In the genomic region with DNA sequence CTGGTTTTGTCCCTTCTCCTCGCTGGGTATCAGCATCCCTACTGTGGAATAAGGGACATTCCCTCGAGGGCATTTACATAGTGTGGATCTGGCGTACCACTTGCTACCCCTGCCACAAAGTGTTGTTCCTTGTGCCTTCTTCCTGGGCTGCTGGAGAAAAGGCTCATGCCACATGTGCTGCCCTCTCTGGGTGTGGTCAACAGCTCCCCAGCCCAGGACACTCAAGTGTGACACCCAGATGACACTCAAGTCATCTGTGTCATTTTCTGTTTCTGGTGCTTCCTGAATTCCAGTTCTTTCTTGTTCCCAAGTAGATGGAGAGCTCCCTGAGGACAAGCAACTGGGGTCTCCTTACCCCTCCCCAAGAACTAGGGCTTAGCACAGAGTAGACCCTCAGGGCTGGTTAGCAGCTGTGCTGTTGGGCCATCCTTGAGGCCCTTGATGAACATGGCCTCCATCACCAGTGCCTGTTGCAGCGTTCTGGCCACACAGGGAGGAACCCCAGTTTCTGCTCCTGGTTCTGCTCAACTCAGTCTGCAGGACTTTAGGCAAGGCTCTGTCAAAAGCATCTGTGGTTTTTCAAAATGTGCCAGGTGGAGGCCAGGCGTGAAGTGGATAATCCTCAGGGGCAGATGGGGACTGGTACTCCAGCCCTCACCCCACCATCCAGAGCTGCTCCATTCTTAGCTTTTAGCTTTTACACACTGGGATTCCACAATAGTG, we compare ENCODE assay signal across 20 cellular contexts. TPM values are rescaled to one million over a fixed set of nuclear protein-coding genes. Genes with fewer than 3 reads are reported as not detected.
DNase-seq lines count a peak whose midpoint lies in the region; ATAC-seq, FAIRE-seq and TF ChIP-seq lines count a peak whose summit lies in the region.
"Had no signal": no experiment of that assay in that cellular context is flagged by ENCODE, and none has a peak within 500 bp of the region (broad histone marks: within the 10 kb centered on the region; RNA-seq: fewer than 3 reads in every experiment).

No MANE protein-coding gene starts in this region.

- H3K9me3 Mint-ChIP-seq in HFFc6, result 0 out of 2 replicates have a peak, but pooled peaks cover 7% of the 10 kb centered on the region
- H3K9me3 Mint-ChIP-seq: activated naive CD8-positive, alpha-beta T cell treated with anti-CD3 and anti-CD28 coated beads for 36 hours; naive thymus-derived CD8-positive, alpha-beta T cell had no signal

- peak overlapping the region; percentile 12 for H2AFZ ChIP-seq in endothelial cell of umbilical vein (ENCODE audit: low read depth, low read length)

- no peak overlapping the region for H3K27ac Mint-ChIP-seq in HFFc6
- H3K27ac Mint-ChIP-seq: activated naive CD8-positive, alpha-beta T cell treated with anti-CD3 and anti-CD28 coated beads for 36 hours; brain had no signal

- no peaks in the 10 kb centered on the region for H4K20me1 ChIP-seq in endothelial cell of umbilical vein (replicated peaks; ENCODE audit: control insufficient read depth, extremely low read depth, insufficient read depth, low read length)

- peak overlapping the region; percentile 11 for H3K4me2 ChIP-seq in endothelial cell of umbilical vein (ENCODE audit: insufficient read depth, low read length)

- H3K27me3 Mint-ChIP-seq in HFFc6 (ENCODE audit: insufficient read depth), result peaks cover 1% of the 10 kb centered on the region; the same call in 1 of the 2 replicates

- ATAC-seq in GM18511 (IDR thresholded peaks at IDR 0.05; ENCODE audit: unreplicated experiment), result no peak
- ATAC-seq: naive thymus-derived CD8-positive, alpha-beta T cell had no signal

- dilution Hi-C loops in endothelial cell of umbilical vein (cut with MboI; ENCODE audit: extremely low pct_ligation_motif_present, low sequenced_read_pairs), result no loop called here

- H3K4me3 ChIP-seq in endothelial cell of umbilical vein (replicated peaks in 1 of 3; ENCODE audit: insufficient read depth in 1 of 3, low read depth in 1 of 3, low read length in 3 of 3), result no peak overlapping the region
- H3K4me3 ChIP-seq in spleen, result no peak overlapping the region
- H3K4me3 ChIP-seq: SJSA1 had no signal

- no peak for FAIRE-seq in endothelial cell of umbilical vein (lab: Jason Lieb, UNC)
- FAIRE-seq: frontal cortex had no signal

- no peaks in the 10 kb centered on the region for H3K9me3 ChIP-seq in endothelial cell of umbilical vein (replicated peaks; ENCODE audit: control insufficient read depth, insufficient read depth, low read length)
- H3K9me3 ChIP-seq in spleen, result no peaks in the 10 kb centered on the region
- H3K9me3 ChIP-seq: BE2C, SJSA1 had no signal

- intact Hi-C loops in endothelial cell of umbilical vein (cut with micrococcal nuclease) (no loop called here), spleen (cut with DNase I; ENCODE audit: low total_unique reads) (loop anchor here (10.0 kb wide), 1 partner anchor 49 kb away; the partner anchor contains the start of gene CLIC4)

- H3K4me1 ChIP-seq in endothelial cell of umbilical vein (ENCODE audit: control insufficient read depth, extremely low read depth, insufficient read depth, low read length) (peaks cover 19% of the 10 kb centered on the region), spleen (peaks cover 20 to 35% (median 29%) of the 10 kb centered on the region in 6 donors)
- H3K4me1 ChIP-seq: BE2C had no signal

- H3K27ac ChIP-seq in endothelial cell of umbilical vein (ENCODE audit: insufficient read depth, low read depth, low read length) (no peak overlapping the region), spleen (peak overlapping the region in 6 of 8 donors; percentile 28 to 74 (median 64))
- H3K27ac ChIP-seq: 22Rv1, SJSA1 had no signal

- H3K79me2 ChIP-seq in endothelial cell of umbilical vein (ENCODE audit: control insufficient read depth, insufficient read depth, low read length), result no peaks in the 10 kb centered on the region

- H3K4me3 Mint-ChIP-seq in HFFc6, result no peak overlapping the region
- H3K4me3 Mint-ChIP-seq: activated naive CD8-positive, alpha-beta T cell treated with anti-CD3 and anti-CD28 coated beads for 36 hours; brain had no signal

- TF ChIP-seq POLR2A in endothelial cell of umbilical vein (IDR thresholded peaks at IDR 0.05; ENCODE audit: low read depth, low read length), result no peak
- no peak for TF ChIP-seq POLR2A in spleen (IDR thresholded peaks at IDR 0.05)

- H3K9ac ChIP-seq in endothelial cell of umbilical vein (replicated peaks; ENCODE audit: extremely low read depth, insufficient read depth, low read length), result no peak overlapping the region

- no TSS peak for BruUV-seq in endothelial cell of umbilical vein (replicated peaks; lab: Mats Ljungman, UMichigan)

- H3K27me3 ChIP-seq in endothelial cell of umbilical vein (ENCODE audit: control insufficient read depth in 2 of 2, insufficient read depth in 2 of 2, low read length in 2 of 2), result no peaks in the 10 kb centered on the region
- H3K27me3 ChIP-seq in spleen (replicated peaks in 1 of 7), result no peaks in the 10 kb centered on the region
- H3K27me3 ChIP-seq: BE2C, SJSA1 had no signal

- peaks cover 6% of the 10 kb centered on the region; the same call in 1 of the 2 replicates for H3K36me3 Mint-ChIP-seq in HFFc6 (ENCODE audit: low read depth)
- H3K36me3 Mint-ChIP-seq: activated naive CD8-positive, alpha-beta T cell treated with anti-CD3 and anti-CD28 coated beads for 36 hours; brain; naive thymus-derived CD8-positive, alpha-beta T cell had no signal

- H3K4me1 Mint-ChIP-seq in HFFc6 (ENCODE audit: low read depth), result peaks cover 29% of the 10 kb centered on the region

- TF ChIP-seq CTCF in endothelial cell of umbilical vein (IDR thresholded peaks at IDR 0.05; ENCODE audit: extremely low read depth in 1 of 2, insufficient read depth in 1 of 2, low read depth in 1 of 2, low read length in 2 of 2) (no peak), spleen (IDR thresholded peaks at IDR 0.05 in 8 of 11, conservative IDR thresholded peaks at IDR 0.05 in 3 of 11) (no peak), HFFc6 (IDR thresholded peaks at IDR 0.05) (no peak)

- POLR2A ChIA-PET in endothelial cell of umbilical vein (lab: Charles Lee), result no interaction called here

- DNase-seq in DMS79 treated with DMSO at 0.1 percent for 48 hours (lab: John Stamatoyannopoulos, UW) (peak; percentile 12), DMS79 (lab: John Stamatoyannopoulos, UW) (no peak), NCI-H524 treated with DMSO at 0.1 percent for 48 hours (lab: John Stamatoyannopoulos, UW) (peak; percentile 67), endothelial cell of umbilical vein (ENCODE audit: low read depth, low spot score) (no peak), spleen (no peak), HFFc6 (no peak), middle frontal gyrus (ENCODE audit: extremely low spot score, low spot score) (no peak)
- DNase-seq: activated naive CD8-positive, alpha-beta T cell treated with anti-CD3 and anti-CD28 coated beads for 36 hours; BE2C; DMS153; GOT3; MV-4-11; naive thymus-derived CD8-positive, alpha-beta T cell; NCI-H187 treated with DMSO at 0.1 percent for 48 hours; NCI-H526 had no signal

- CTCF ChIA-PET in endothelial cell of umbilical vein (lab: Charles Lee), result interaction anchor here (0.7 to 1.7 kb wide), 6 partner anchors 8 to 202 kb away, joined by 3 to 9 read pairs (median 4); no protein-coding TSS in a partner anchor

- no peaks in the 10 kb centered on the region for H3K9me1 ChIP-seq in endothelial cell of umbilical vein (replicated peaks; ENCODE audit: control insufficient read depth, extremely low read depth, insufficient read depth, low read length)

- H3K36me3 ChIP-seq in endothelial cell of umbilical vein (ENCODE audit: control insufficient read depth in 2 of 2, extremely low read depth in 1 of 2, insufficient read depth in 2 of 2, low read length in 2 of 2), result no peaks in the 10 kb centered on the region
- H3K36me3 ChIP-seq in spleen, result no peaks in the 10 kb centered on the region
- H3K36me3 ChIP-seq: BE2C, SJSA1 had no signal

- WGBS in spleen, 5 donors, result 87 to 95% (median 91%) methylated on average over 5 of the region's 5 CpGs

TF ChIP-seq in endothelial cell of umbilical vein, 7 proteins besides CTCF, POLR2A, EP300 and RAD21 (continues in another document):
- TF ChIP-seq MYC (IDR thresholded peaks at IDR 0.05; ENCODE audit: low read depth, low read length) (no peak), GATA2 (IDR thresholded peaks at IDR 0.05; ENCODE audit: insufficient read depth, insufficient read length, low read depth, low read length) (no peak), EZH2 (IDR thresholded peaks at IDR 0.05; ENCODE audit: borderline replicate concordance, low read depth, low read length, severe bottlenecking) (no peak), FOS (IDR thresholded peaks at IDR 0.05; ENCODE audit: borderline replicate concordance, insufficient read depth, low read length) (no peak), MAX (IDR thresholded peaks at IDR 0.05; ENCODE audit: insufficient read depth, insufficient read length) (no peak)

RNA-seq across cellular contexts. Expression of gene CLIC4, which starts 49.1 kb away (rescaled TPM):
- total RNA-seq in endothelial cell of umbilical vein, result 330 and 333 TPM in 2 replicates
- 76.6 and 97.5 TPM in 2 replicates for polyA plus RNA-seq in endothelial cell of umbilical vein
- polyA plus RNA-seq in endothelial cell of umbilical vein (2011; cell fraction: cytosol; rRNA removed), result 122 and 128 TPM in 2 replicates
- polyA plus RNA-seq in endothelial cell of umbilical vein (2011; cell fraction: nucleus; rRNA removed), result 67.0 and 84.4 TPM in 2 replicates
- polyA plus RNA-seq in endothelial cell of umbilical vein (2012), result 156 and 227 TPM in 2 replicates
- polyA minus RNA-seq in endothelial cell of umbilical vein, result 74.9 and 89.1 TPM in 2 replicates
- polyA minus RNA-seq in endothelial cell of umbilical vein (2011; cell fraction: cytosol; rRNA and poly(A)+ RNA removed), result 65.3 TPM
- 74.6 and 101 TPM in 2 replicates for polyA minus RNA-seq in endothelial cell of umbilical vein (2011; cell fraction: nucleus; rRNA and poly(A)+ RNA removed)
- 10 to 100 TPM; 60.9 to 99.6 (median 73.8) TPM for total RNA-seq in spleen
- polyA plus RNA-seq in spleen, result 10 to 100 TPM; 17.0 to 32.2 (median 27.0) TPM
- 100 to 1,000 TPM; 517 to 729 (median 548) TPM for total RNA-seq in HFFc6 (2021; fragmentation: NEBNext Ultra II Directional; extraction: Animal tissue kit (Norgen Biotek cat#: 25700))

RNA-seq across cellular contexts. Expression of gene SRRM1, which starts 53.1 kb away (rescaled TPM):
- 157 and 163 TPM in 2 replicates for total RNA-seq in endothelial cell of umbilical vein
- 30.9 and 39.7 TPM in 2 replicates for polyA plus RNA-seq in endothelial cell of umbilical vein
- polyA plus RNA-seq in endothelial cell of umbilical vein (2011; cell fraction: cytosol; rRNA removed), result 48.0 and 64.2 TPM in 2 replicates
- polyA plus RNA-seq in endothelial cell of umbilical vein (2011; cell fraction: nucleus; rRNA removed), result 124 and 146 TPM in 2 replicates
- 47.7 and 57.8 TPM in 2 replicates for polyA plus RNA-seq in endothelial cell of umbilical vein (2012)
- 58.9 and 66.5 TPM in 2 replicates for polyA minus RNA-seq in endothelial cell of umbilical vein
- polyA minus RNA-seq in endothelial cell of umbilical vein (2011; cell fraction: cytosol; rRNA and poly(A)+ RNA removed), result 36.9 TPM
- 109 and 157 TPM in 2 replicates for polyA minus RNA-seq in endothelial cell of umbilical vein (2011; cell fraction: nucleus; rRNA and poly(A)+ RNA removed)
- 100 to 1,000 TPM; 129 to 169 (median 150) TPM for total RNA-seq in spleen
- polyA plus RNA-seq in spleen, result 10 to 100 TPM; 25.6 to 42.2 (median 41.8) TPM
- total RNA-seq in HFFc6 (2021; fragmentation: NEBNext Ultra II Directional; extraction: Animal tissue kit (Norgen Biotek cat#: 25700)), result 100 to 1,000 TPM; 118 to 149 (median 134) TPM

Comparison
In these comparisons a context has a peak if more than half of its experiments do, and no peak if none do; other contexts are left out.
1. DNase-seq: peak in DMS79 treated with DMSO at 0.1 percent for 48 hours (single experiment) and NCI-H524 treated with DMSO at 0.1 percent for 48 hours (single experiment); none in DMS79 (single experiment), endothelial cell of umbilical vein (single experiment), spleen (single experiment), HFFc6 (single experiment) and middle frontal gyrus (single experiment).